ENCODE assay signal across 17 cellular contexts in the genomic region with DNA sequence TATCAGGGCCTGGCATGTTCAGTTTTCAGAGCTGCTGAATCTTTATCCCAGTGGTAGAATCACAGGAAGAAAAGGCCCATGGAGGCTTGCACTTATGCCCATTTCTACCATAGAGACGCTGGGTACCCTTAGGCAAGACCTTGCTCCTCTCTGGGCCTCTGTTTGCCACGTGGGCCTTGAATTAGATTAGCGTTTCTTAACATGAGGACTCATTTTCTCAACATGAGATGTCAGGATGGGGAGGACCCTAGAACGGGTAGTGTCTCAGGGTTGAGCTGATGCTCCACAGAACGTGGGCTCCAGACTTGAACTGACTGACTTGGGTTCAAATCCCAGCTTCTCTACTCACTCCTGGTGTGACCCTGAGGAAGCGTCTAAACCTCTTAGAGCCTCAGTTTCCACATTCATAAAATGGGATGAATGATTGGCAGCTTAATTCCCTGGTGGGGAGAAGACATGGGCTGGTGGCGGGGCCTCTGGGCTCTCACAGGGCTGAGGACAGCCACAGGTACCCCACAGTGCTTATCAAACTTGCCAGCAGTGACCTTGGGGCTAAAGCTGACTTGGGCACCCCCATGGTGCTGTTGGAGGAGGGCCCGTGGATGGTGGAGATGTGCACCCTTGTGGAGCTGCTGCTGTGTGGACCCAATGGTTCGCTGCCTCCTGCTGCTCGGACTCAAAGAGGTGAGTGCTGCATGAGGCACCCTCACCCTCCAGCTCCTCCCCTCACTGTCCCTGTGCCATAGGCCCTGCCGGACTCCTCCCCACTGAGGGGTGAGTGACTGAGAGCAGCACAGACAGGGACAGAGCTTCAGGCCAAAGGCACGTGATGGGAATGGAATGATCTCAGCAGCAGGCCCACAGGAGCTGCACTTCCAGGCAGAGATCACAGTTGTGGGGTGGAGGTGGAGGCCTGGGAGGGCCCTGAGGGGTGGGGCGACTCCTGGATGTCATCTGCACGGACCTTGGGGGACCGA. TPM values are rescaled to one million over a fixed set of nuclear protein-coding genes. Genes with fewer than 3 reads are reported as not detected.
A peak's percentile ranks its signal among the peaks of the same experiment; 100 is the strongest.
DNase-seq lines count a peak whose midpoint lies in the region; ATAC-seq and TF ChIP-seq lines count a peak whose summit lies in the region.
"Had no signal": no experiment of that assay in that cellular context is flagged by ENCODE, and none has a peak within 500 bp of the region (broad histone marks: within the 10 kb centered on the region; RNA-seq: fewer than 3 reads in every experiment).

No MANE protein-coding gene starts in this region.

- H3K36me3 ChIP-seq in heart left ventricle, result no peaks in the 10 kb centered on the region
- H3K36me3 ChIP-seq: left lung, uterus had no signal

- no peak overlapping the region for H3K4me3 ChIP-seq in heart left ventricle
- H3K4me3 ChIP-seq: left lung, uterus had no signal

- peaks cover 0 to 22% (median 8%) of the 10 kb centered on the region in 12 donors for H3K4me1 ChIP-seq in heart left ventricle
- H3K4me1 ChIP-seq: uterus had no signal

- peak overlapping the region; percentile 72 for H3K27ac Mint-ChIP-seq in activated T-cell treated with anti-CD3 and anti-CD28 coated beads, Interleukin-2, amount 50 U/mL, for 24 hours
- H3K27ac Mint-ChIP-seq in T-helper 17 cell, result no peak overlapping the region
- H3K27ac Mint-ChIP-seq in stimulated activated effector memory CD8-positive, alpha-beta T cell treated with anti-CD3 and anti-CD28 coated beads, Interleukin-12 subunit alpha, Interleukin-12 subunit beta, amount 100 ng/mL, for 72 hours, result peak overlapping the region; percentile 60

- TF ChIP-seq POLR2A in heart left ventricle (IDR thresholded peaks at IDR 0.05), result no peak

- 61 to 72% (median 69%) methylated on average over 11 to 15 of the region's 15 CpGs for WGBS in heart left ventricle, 4 donors

- H3K9me3 ChIP-seq in T-helper 17 cell (ENCODE audit: control insufficient read depth, low read length, poor library complexity, severe bottlenecking), result no peaks in the 10 kb centered on the region
- H3K9me3 ChIP-seq in heart left ventricle, result peaks cover 0 to 5% (median 0%) of the 10 kb centered on the region in 12 donors
- H3K9me3 ChIP-seq: left lung, uterus had no signal

- H3K27ac ChIP-seq in heart left ventricle, result peak overlapping the region in 5 of 12 donors; percentile 6 to 50 (median 37)
- H3K27ac ChIP-seq: left lung, uterus had no signal

- H3K4me3 Mint-ChIP-seq in activated T-cell treated with anti-CD3 and anti-CD28 coated beads, Interleukin-2, amount 50 U/mL, for 24 hours, result no peak overlapping the region
- H3K4me3 Mint-ChIP-seq in T-helper 17 cell, result peak overlapping the region; percentile 66
- H3K4me3 Mint-ChIP-seq in stimulated activated effector memory CD8-positive, alpha-beta T cell treated with anti-CD3 and anti-CD28 coated beads, Interleukin-12 subunit alpha, Interleukin-12 subunit beta, amount 100 ng/mL, for 72 hours, result no peak overlapping the region
- H3K4me3 Mint-ChIP-seq: brain had no signal

- no peak for TF ChIP-seq CTCF in heart left ventricle (IDR thresholded peaks at IDR 0.05)

- ATAC-seq in T-helper 17 cell, result no peak
- peak; percentile 83 to 95 (median 92) for ATAC-seq in heart left ventricle
- no peak for ATAC-seq in stimulated activated effector memory CD8-positive, alpha-beta T cell treated with anti-CD3 and anti-CD28 coated beads, Interleukin-12 subunit alpha, Interleukin-12 subunit beta, amount 100 ng/mL, for 72 hours
- no peak for ATAC-seq in GM21786 (IDR thresholded peaks at IDR 0.05; ENCODE audit: unreplicated experiment)
- ATAC-seq in HG03025 (IDR thresholded peaks at IDR 0.05; ENCODE audit: low FRiP score, unreplicated experiment), result no peak
- ATAC-seq: left lung had no signal

- H3K4me1 Mint-ChIP-seq in activated T-cell treated with anti-CD3 and anti-CD28 coated beads, Interleukin-2, amount 50 U/mL, for 24 hours (ENCODE audit: low read depth), result peaks cover 15% of the 10 kb centered on the region
- peaks cover 18% of the 10 kb centered on the region for H3K4me1 Mint-ChIP-seq in T-helper 17 cell
- H3K4me1 Mint-ChIP-seq in stimulated activated effector memory CD8-positive, alpha-beta T cell treated with anti-CD3 and anti-CD28 coated beads, Interleukin-12 subunit alpha, Interleukin-12 subunit beta, amount 100 ng/mL, for 72 hours, result peaks cover 28% of the 10 kb centered on the region

- H3K9me3 Mint-ChIP-seq in activated T-cell treated with anti-CD3 and anti-CD28 coated beads, Interleukin-2, amount 50 U/mL, for 24 hours, result peaks cover 17% of the 10 kb centered on the region
- peaks cover 6% of the 10 kb centered on the region for H3K9me3 Mint-ChIP-seq in stimulated activated effector memory CD8-positive, alpha-beta T cell treated with anti-CD3 and anti-CD28 coated beads, Interleukin-12 subunit alpha, Interleukin-12 subunit beta, amount 100 ng/mL, for 72 hours

- no peaks in the 10 kb centered on the region for H3K27me3 ChIP-seq in heart left ventricle
- H3K27me3 ChIP-seq: left lung, uterus had no signal

- peaks cover 6% of the 10 kb centered on the region for H3K36me3 Mint-ChIP-seq in activated T-cell treated with anti-CD3 and anti-CD28 coated beads, Interleukin-2, amount 50 U/mL, for 24 hours (ENCODE audit: low read depth)
- H3K36me3 Mint-ChIP-seq in T-helper 17 cell (ENCODE audit: low read depth), result no peaks in the 10 kb centered on the region
- H3K36me3 Mint-ChIP-seq in stimulated activated effector memory CD8-positive, alpha-beta T cell treated with anti-CD3 and anti-CD28 coated beads, Interleukin-12 subunit alpha, Interleukin-12 subunit beta, amount 100 ng/mL, for 72 hours, result peaks cover 7% of the 10 kb centered on the region
- H3K36me3 Mint-ChIP-seq: brain had no signal

- H3K27me3 Mint-ChIP-seq in activated T-cell treated with anti-CD3 and anti-CD28 coated beads, Interleukin-2, amount 50 U/mL, for 24 hours, result no peaks in the 10 kb centered on the region
- H3K27me3 Mint-ChIP-seq in T-helper 17 cell, result no peaks in the 10 kb centered on the region

- peak; percentile 30 for DNase-seq in activated T-cell treated with anti-CD3 and anti-CD28 coated beads, Interleukin-2, amount 50 U/mL, for 24 hours
- DNase-seq in activated T-cell treated with anti-CD3 and anti-CD28 coated beads for 4 hours (no peak), T-helper 17 cell (no peak), heart left ventricle (peak; percentile 35 to 82 (median 63)), HUDEP-2 (lab: John Stamatoyannopoulos, UW; ENCODE audit: unreplicated experiment in 76 of 76) (no peak)
- no peak for DNase-seq in stimulated activated effector memory CD8-positive, alpha-beta T cell treated with anti-CD3 and anti-CD28 coated beads, Interleukin-12 subunit alpha, Interleukin-12 subunit beta, amount 100 ng/mL, for 72 hours (ENCODE audit: low spot score in 2 of 2)
- DNase-seq: DMS53; left lung; occipital lobe; stimulated activated CD4-positive, alpha-beta T cell treated with anti-CD3 and anti-CD28 coated beads, Interleukin-12 subunit alpha, Interleukin-12 subunit beta, amount 100 ng/mL, for 4 hours; T-helper 9 cell; uterus had no signal

- intact Hi-C loops in heart left ventricle (cut with DNase I), result no loop called here

RNA-seq across cellular contexts. Expression of a gene that starts 28.2 kb away (rescaled TPM):
- total RNA-seq in T-helper 17 cell, result not detected
- not detected for total RNA-seq in heart left ventricle
- polyA plus RNA-seq in heart left ventricle, result not detected
- total RNA-seq: left lung, occipital lobe, OCI-LY7, uterus had no signal
- polyA plus RNA-seq: AG04450 had no signal

RNA-seq across cellular contexts. Expression of a gene that starts 31.5 kb away (rescaled TPM):
- not detected for total RNA-seq in T-helper 17 cell
- total RNA-seq in heart left ventricle, result not detected
- not detected for polyA plus RNA-seq in heart left ventricle
- total RNA-seq: OCI-LY7, uterus had no signal
- polyA plus RNA-seq: AG04450 had no signal

RNA-seq across cellular contexts. Expression of a gene that starts 55.5 kb away (rescaled TPM):
- total RNA-seq in T-helper 17 cell (not detected), heart left ventricle (not detected)
- not detected for polyA plus RNA-seq in heart left ventricle
- total RNA-seq: left lung, occipital lobe, OCI-LY7, uterus had no signal
- polyA plus RNA-seq: AG04450 had no signal

Comparison
In these comparisons a context has a peak if more than half of its experiments do, and no peak if none do; other contexts are left out.
1. DNase-seq: peak in activated T-cell treated with anti-CD3 and anti-CD28 coated beads, Interleukin-2, amount 50 U/mL, for 24 hours (single experiment) and heart left ventricle (5 of 5); none in activated T-cell treated with anti-CD3 and anti-CD28 coated beads for 4 hours (single experiment), T-helper 17 cell (0 of 3), stimulated activated effector memory CD8-positive, alpha-beta T cell treated with anti-CD3 and anti-CD28 coated beads, Interleukin-12 subunit alpha, Interleukin-12 subunit beta, amount 100 ng/mL, for 72 hours (0 of 2) and HUDEP-2 (0 of 76).
2. ATAC-seq: peak in heart left ventricle (4 of 4); none in T-helper 17 cell (single experiment), stimulated activated effector memory CD8-positive, alpha-beta T cell treated with anti-CD3 and anti-CD28 coated beads, Interleukin-12 subunit alpha, Interleukin-12 subunit beta, amount 100 ng/mL, for 72 hours (single experiment), GM21786 (single experiment) and HG03025 (single experiment).